Comparison of ENCODE assay signal across 25 cellular contexts in genomic region chr6:6538301-6538700, GRCh38. TPM values are rescaled to one million over a fixed set of nuclear protein-coding genes. Genes with fewer than 3 reads are reported as not detected.
A peak's percentile ranks its signal among the peaks of the same experiment; 100 is the strongest.
DNase-seq lines count a peak whose midpoint lies in the region; ATAC-seq, FAIRE-seq and TF ChIP-seq lines count a peak whose summit lies in the region.
"Had no signal": no experiment of that assay in that cellular context is flagged by ENCODE, and none has a peak within 500 bp of the region (broad histone marks: within the 10 kb centered on the region; RNA-seq: fewer than 3 reads in every experiment).

No MANE protein-coding gene starts in this region.

- in situ Hi-C loops in HepG2 (cut with HindIII; ENCODE audit: extremely low pct_ligation_motif_present, low pct_unique_long_range_greater_than_20kb): no loop called here

- H3K79me2 ChIP-seq in HepG2 (ENCODE audit: insufficient read depth, low read length): no peaks in the 10 kb centered on the region

- no peak for TF ChIP-seq RAD21 in HepG2 (CRISPR knock-in tag; IDR thresholded peaks at IDR 0.05)

- CTCF ChIA-PET in HepG2 (lab: Yijun Ruan, JAX; ENCODE audit: low intra/inter-chr PET ratio, low total read pairs): no interaction called here

- 18% methylated on average over 4 of the region's 4 CpGs for WGBS in right lobe of liver (ENCODE audit: insufficient coverage, low coverage, low lambda C conversion rate, missing lambda C conversion rate)
- WGBS in HepG2 (ENCODE audit: low lambda C conversion rate): under 1% methylated on average over 4 of the region's 4 CpGs
- 38 to 40% methylated on average over 4 of the region's 4 CpGs for WGBS in gastroesophageal sphincter (ENCODE audit: low coverage in 1 of 2), 2 donors

- ATAC-seq in right lobe of liver (peak; percentile 50 to 64 (median 60)), HepG2 (no peak), gastroesophageal sphincter (peak; percentile 46), HG03025 (IDR thresholded peaks at IDR 0.05; ENCODE audit: low FRiP score, unreplicated experiment) (no peak)
- ATAC-seq: Panc1 had no signal

- H3K4me3 ChIP-seq in right lobe of liver (no peak overlapping the region), HepG2 (replicated peaks in 1 of 3; ENCODE audit: insufficient read depth in 1 of 3, low read depth in 2 of 3, low read length in 3 of 3) (no peak overlapping the region), gastroesophageal sphincter (no peak overlapping the region)
- H3K4me3 ChIP-seq: GM12878, HAP-1, SJCRH30 had no signal

- TF ChIP-seq POLR2A in right lobe of liver (IDR thresholded peaks at IDR 0.05) (no peak), HepG2 (IDR thresholded peaks at IDR 0.05; ENCODE audit: insufficient read depth in 1 of 2, low read depth in 2 of 2, low read length in 2 of 2) (no peak), gastroesophageal sphincter (IDR thresholded peaks at IDR 0.05) (no peak)

- no peak overlapping the region for H3K27ac ChIP-seq in right lobe of liver
- no peak overlapping the region for H3K27ac ChIP-seq in HepG2 (ENCODE audit: extremely low read length, insufficient read depth, low read length)
- H3K27ac ChIP-seq in gastroesophageal sphincter: no peak overlapping the region
- H3K27ac ChIP-seq: HL-60, SJCRH30 had no signal

- TF ChIP-seq CTCF in right lobe of liver (IDR thresholded peaks at IDR 0.05) (no peak), HepG2 (CRISPR knock-in tag; IDR thresholded peaks at IDR 0.05) (no peak), gastroesophageal sphincter (IDR thresholded peaks at IDR 0.05) (no peak)

- H2AFZ ChIP-seq in HepG2 (ENCODE audit: low read length): no peak overlapping the region

- H4K20me1 ChIP-seq in HepG2 (ENCODE audit: insufficient read depth, low read length): no peaks in the 10 kb centered on the region

- peaks cover 0 to 5% of the 10 kb centered on the region in 2 donors for H3K27me3 ChIP-seq in right lobe of liver
- no peaks in the 10 kb centered on the region; a peak in 1 of 5 replicates for H3K27me3 ChIP-seq in HepG2 (ENCODE audit: control insufficient read depth in 1 of 2, insufficient read depth in 2 of 2, low read length in 2 of 2)
- peaks cover 23% of the 10 kb centered on the region for H3K27me3 ChIP-seq in gastroesophageal sphincter
- H3K27me3 ChIP-seq: SJCRH30 had no signal

- no peak for FAIRE-seq in HepG2 (lab: Jason Lieb, UNC)
- FAIRE-seq: A204.1, GM12878 had no signal

- H3K4me2 ChIP-seq in HepG2 (ENCODE audit: low read depth, low read length): no peak overlapping the region

- H3K36me3 ChIP-seq in right lobe of liver: no peaks in the 10 kb centered on the region
- no peaks in the 10 kb centered on the region for H3K36me3 ChIP-seq in HepG2 (replicated peaks in 1 of 2; ENCODE audit: control insufficient read depth in 1 of 2, insufficient read depth in 2 of 2, low read length in 2 of 2)
- no peaks in the 10 kb centered on the region for H3K36me3 ChIP-seq in gastroesophageal sphincter
- H3K36me3 ChIP-seq: HAP-1, SJCRH30 had no signal

- no TSS peak for BruUV-seq in HepG2 (replicated peaks; lab: Mats Ljungman, UMichigan)

- TF ChIP-seq EP300 in HepG2 (IDR thresholded peaks at IDR 0.05; ENCODE audit: low read depth in 2 of 2, low read length in 2 of 2): no peak
- TF ChIP-seq EP300 in HepG2 (CRISPR knock-in tag; IDR thresholded peaks at IDR 0.05; ENCODE audit: borderline replicate concordance): no peak
- no peak for TF ChIP-seq EP300 in gastroesophageal sphincter (IDR thresholded peaks at IDR 0.05)

- intact Hi-C loops in right lobe of liver (cut with DNase I) (no loop called here), HepG2 (cut with micrococcal nuclease; ENCODE audit: unreplicated experiment) (no loop called here)

- DNase-seq in right lobe of liver (no peak), HepG2 (ENCODE audit: low spot score) (no peak), left kidney (ENCODE audit: low read depth, low spot score) (peak; percentile 19), NCI-H446 (lab: John Stamatoyannopoulos, UW) (no peak)
- no peak for DNase-seq in activated naive CD4-positive, alpha-beta T cell treated with anti-CD3 and anti-CD28 coated beads, Interleukin-2, amount 50 U/mL, for 16 hours
- DNase-seq in stimulated activated CD4-positive, alpha-beta T cell treated with anti-CD3 and anti-CD28 coated beads, Interleukin-15, amount 100 ng/mL, for 24 hours: no peak
- DNase-seq: CD4-positive, CD25-positive, alpha-beta regulatory T cell; COR-L47; DMS79; KBM-7; MM.1S; NCI-H1048; NCI-H1417 treated with DMSO at 0.1 percent for 48 hours; NCI-H187; NCI-H69; SJCRH30 had no signal

- H3K9me3 ChIP-seq in right lobe of liver: no peaks in the 10 kb centered on the region
- H3K9me3 ChIP-seq in HepG2 (ENCODE audit: low read length): no peaks in the 10 kb centered on the region
- peaks cover 0 to 16% (median 0%) of the 10 kb centered on the region in 3 donors for H3K9me3 ChIP-seq in gastroesophageal sphincter
- H3K9me3 ChIP-seq: HAP-1, SJCRH30 had no signal

- POLR2A ChIA-PET in HepG2 (lab: Yijun Ruan, JAX): no interaction called here

- H3K4me1 ChIP-seq in right lobe of liver (no peaks in the 10 kb centered on the region), HepG2 (ENCODE audit: insufficient read depth, low read length) (no peaks in the 10 kb centered on the region), gastroesophageal sphincter (peaks cover 0 to 6% (median 4%) of the 10 kb centered on the region in 3 donors)
- H3K4me1 ChIP-seq: HAP-1, SJCRH30 had no signal

- H3K9ac ChIP-seq in HepG2 (ENCODE audit: insufficient read depth, low read depth, low read length): no peak overlapping the region

TF ChIP-seq in HepG2, 621 proteins besides CTCF, POLR2A, EP300 and RAD21:
- TF ChIP-seq, protein P1, sequence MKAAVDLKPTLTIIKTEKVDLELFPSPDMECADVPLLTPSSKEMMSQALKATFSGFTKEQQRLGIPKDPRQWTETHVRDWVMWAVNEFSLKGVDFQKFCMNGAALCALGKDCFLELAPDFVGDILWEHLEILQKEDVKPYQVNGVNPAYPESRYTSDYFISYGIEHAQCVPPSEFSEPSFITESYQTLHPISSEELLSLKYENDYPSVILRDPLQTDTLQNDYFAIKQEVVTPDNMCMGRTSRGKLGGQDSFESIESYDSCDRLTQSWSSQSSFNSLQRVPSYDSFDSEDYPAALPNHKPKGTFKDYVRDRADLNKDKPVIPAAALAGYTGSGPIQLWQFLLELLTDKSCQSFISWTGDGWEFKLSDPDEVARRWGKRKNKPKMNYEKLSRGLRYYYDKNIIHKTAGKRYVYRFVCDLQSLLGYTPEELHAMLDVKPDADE (CRISPR knock-in tag; IDR thresholded peaks at IDR 0.05): no peak

RNA-seq across cellular contexts. Expression of gene LY86, which starts 50.2 kb away (rescaled TPM):
- total RNA-seq in right lobe of liver (1 to 10 TPM; 1.2 to 4.3 (median 2.4) TPM), HepG2 (2016; rRNA removed; fragmentation: Illumina TruSeq; extraction: Trizol) (not detected in 2 replicates), gastroesophageal sphincter (1 to 10 TPM in 3 of 4 donors, not detected in 1; 2.2 to 3.9 (median 3.9) TPM)
- total RNA-seq in HepG2 (2016; cell fraction: cytosol; rRNA removed; fragmentation: Illumina TruSeq; extraction: Trizol; ENCODE audit: low read depth): not detected in 2 replicates
- total RNA-seq in HepG2 (2016; cell fraction: insoluble cytoplasmic fraction; rRNA removed; fragmentation: Illumina TruSeq; extraction: Trizol): not detected in 2 replicates
- not detected in 2 replicates for total RNA-seq in HepG2 (2016; cell fraction: membrane; rRNA removed; fragmentation: Illumina TruSeq; extraction: Trizol)
- not detected in 2 replicates for total RNA-seq in HepG2 (2016; cell fraction: nucleus; rRNA removed; fragmentation: Illumina TruSeq; extraction: Trizol)
- not detected in 2 replicates for polyA plus RNA-seq in HepG2 (2011; rRNA removed)
- not detected in 2 replicates for polyA plus RNA-seq in HepG2 (2011; cell fraction: cytosol; rRNA removed)
- not detected in 2 replicates for polyA plus RNA-seq in HepG2 (2011; cell fraction: nucleus; rRNA removed)
- polyA plus RNA-seq in HepG2 (2012): not detected in 2 replicates
- not detected in 2 replicates for polyA plus RNA-seq in HepG2 (2016; cell fraction: cytosol; fragmentation: Illumina TruSeq; extraction: Trizol; ENCODE audit: low read depth)
- polyA plus RNA-seq in HepG2 (2016; cell fraction: insoluble cytoplasmic fraction; fragmentation: Illumina TruSeq; extraction: Trizol; ENCODE audit: low read depth): not detected in 2 replicates
- not detected in 2 replicates for polyA plus RNA-seq in HepG2 (2016; cell fraction: membrane; fragmentation: Illumina TruSeq; extraction: Trizol; ENCODE audit: low read depth)
- not detected in 2 replicates for polyA plus RNA-seq in HepG2 (2016; cell fraction: nucleus; fragmentation: Illumina TruSeq; extraction: Trizol; ENCODE audit: insufficient read depth, low read depth)
- polyA minus RNA-seq in HepG2 (2011; rRNA and poly(A)+ RNA removed; ENCODE audit: low replicate concordance): not detected in 2 replicates
- polyA minus RNA-seq in HepG2 (2011; cell fraction: cytosol; rRNA and poly(A)+ RNA removed): not detected in 2 replicates
- polyA minus RNA-seq in HepG2 (2011; cell fraction: nucleus; rRNA and poly(A)+ RNA removed): not detected in 2 replicates
- total RNA-seq: CD4-positive, CD25-positive, alpha-beta regulatory T cell; HT-29; NCI-H460; SJCRH30 had no signal

Comparison
In these comparisons a context has a peak if more than half of its experiments do, and no peak if none do; other contexts are left out.
1. ATAC-seq: peak in right lobe of liver (4 of 4) and gastroesophageal sphincter (single experiment); none in HepG2 (single experiment) and HG03025 (single experiment).